ENCODE assay signal across 8 cellular contexts in the genomic region with DNA sequence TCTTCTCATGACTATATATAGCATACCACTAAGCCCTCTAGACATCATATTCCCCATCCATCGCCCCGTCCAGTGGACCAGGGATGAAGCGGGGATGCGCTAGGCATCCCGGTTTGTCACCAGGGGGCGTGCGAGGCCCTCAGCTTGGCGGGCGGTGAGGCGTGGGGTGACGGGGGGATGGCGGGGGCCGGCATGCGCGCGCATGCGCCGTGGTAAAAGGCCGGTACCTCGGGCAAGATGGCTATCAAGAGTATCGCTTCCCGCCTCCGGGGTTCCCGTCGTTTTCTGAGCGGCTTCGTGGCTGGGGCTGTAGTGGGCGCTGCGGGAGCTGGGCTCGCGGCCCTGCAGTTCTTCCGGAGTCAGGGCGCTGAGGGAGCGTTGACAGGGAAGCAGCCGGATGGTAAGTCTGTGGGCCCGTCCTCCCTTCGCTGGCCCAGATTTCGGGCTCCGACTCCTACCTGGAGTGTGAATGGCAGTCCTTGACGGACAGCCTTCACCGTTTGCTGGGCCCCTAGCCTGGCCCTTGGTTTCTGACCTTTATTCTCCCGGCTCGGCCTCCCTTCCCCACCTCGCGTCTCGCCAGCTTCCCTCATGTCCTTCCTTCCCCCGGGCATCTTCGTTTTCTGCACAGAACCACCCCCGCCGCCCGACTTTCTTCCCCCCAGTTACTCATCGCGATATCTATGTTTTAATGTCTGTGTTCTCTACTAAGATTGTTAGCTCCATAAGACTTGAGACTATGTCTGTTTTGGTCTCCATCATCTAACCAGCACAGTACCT. TPM values are rescaled to one million over a fixed set of nuclear protein-coding genes. Genes with fewer than 3 reads are reported as not detected.
DNase-seq lines count a peak whose midpoint lies in the region; ATAC-seq and TF ChIP-seq lines count a peak whose summit lies in the region.

A gene with protein sequence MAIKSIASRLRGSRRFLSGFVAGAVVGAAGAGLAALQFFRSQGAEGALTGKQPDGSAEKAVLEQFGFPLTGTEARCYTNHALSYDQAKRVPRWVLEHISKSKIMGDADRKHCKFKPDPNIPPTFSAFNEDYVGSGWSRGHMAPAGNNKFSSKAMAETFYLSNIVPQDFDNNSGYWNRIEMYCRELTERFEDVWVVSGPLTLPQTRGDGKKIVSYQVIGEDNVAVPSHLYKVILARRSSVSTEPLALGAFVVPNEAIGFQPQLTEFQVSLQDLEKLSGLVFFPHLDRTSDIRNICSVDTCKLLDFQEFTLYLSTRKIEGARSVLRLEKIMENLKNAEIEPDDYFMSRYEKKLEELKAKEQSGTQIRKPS (plus strand): TSS at position 210 of the 780 bp plus-strand sequence. CDS start 28 bp downstream, at position 238.

- TF ChIP-seq POLR2A in ovary (IDR thresholded peaks at IDR 0.05) (no peak), thyroid gland (IDR thresholded peaks at IDR 0.05) (peak in 1 of 2 donors; percentile 46)

- DNase-seq in GM12865 (ENCODE audit: low read depth) (peak; percentile 96), NCI-H1105 treated with DMSO at 0.1 percent for 48 hours (lab: John Stamatoyannopoulos, UW) (peak; percentile 76), SKM-1 treated with dmso at 0.1 percent for 144 hours (lab: John Stamatoyannopoulos, UW; ENCODE audit: unreplicated experiment) (peak; percentile 83), head of caudate nucleus (peak; percentile 81 to 99 (median 96)), ovary (peak; percentile 92 to 97 (median 95)), thyroid gland (peak; percentile 90 to 95)

- H3K4me1 ChIP-seq in ovary (ENCODE audit: insufficient read depth) (no peaks in the 10 kb centered on the region), thyroid gland (peaks cover 0 to 4% of the 10 kb centered on the region in 2 donors)

- intact Hi-C loops in head of caudate nucleus (cut with DNase I) = loop anchor here (5.0 to 10.0 kb wide), 2 partner anchors 149 to 158 kb away; partner anchors contain the start of gene XYLB
- intact Hi-C loops in ovary (cut with DNase I) = no loop called here
- intact Hi-C loops in thyroid gland (cut with DNase I) = no loop called here

- H3K9me3 Mint-ChIP-seq in activated naive CD8-positive, alpha-beta T cell (ENCODE audit: low read depth) = no peaks in the 10 kb centered on the region

- peaks cover 22% of the 10 kb centered on the region for H3K4me1 Mint-ChIP-seq in activated naive CD8-positive, alpha-beta T cell (ENCODE audit: low read depth)

- 1% methylated on average over 52 to 53 of the region's 53 CpGs for WGBS in ovary, 3 donors
- 1% methylated on average over 22 to 28 of the region's 53 CpGs for WGBS in thyroid gland, 2 donors

- H3K4me3 Mint-ChIP-seq in activated naive CD8-positive, alpha-beta T cell = peak within 1 kb of the TSS; percentile 98

- H3K27me3 ChIP-seq in ovary = no peaks in the 10 kb centered on the region
- no peaks in the 10 kb centered on the region for H3K27me3 ChIP-seq in thyroid gland

- TF ChIP-seq EP300 in ovary (IDR thresholded peaks at IDR 0.05) = no peak

- H3K9me3 ChIP-seq in ovary (no peaks in the 10 kb centered on the region), thyroid gland (no peaks in the 10 kb centered on the region)

- TF ChIP-seq CTCF in GM12865 (IDR thresholded peaks at IDR 0.05; ENCODE audit: insufficient read depth, low read depth, low read length, missing control alignments) (peak; percentile 94), ovary (IDR thresholded peaks at IDR 0.05) (peak; percentile 75 to 95 (median 80)), thyroid gland (IDR thresholded peaks at IDR 0.05) (peak; percentile 54 to 94 (median 76))

- H3K36me3 ChIP-seq in ovary = no peaks in the 10 kb centered on the region
- no peaks in the 10 kb centered on the region for H3K36me3 ChIP-seq in thyroid gland

- no peaks in the 10 kb centered on the region for H3K27me3 Mint-ChIP-seq in activated naive CD8-positive, alpha-beta T cell

- H3K4me3 ChIP-seq in GM12865 (ENCODE audit: low read depth, low read length) (peak within 1 kb of the TSS; percentile 78), ovary (peak within 1 kb of the TSS; percentile 64), thyroid gland (replicated peaks in 1 of 3) (peak within 1 kb of the TSS; percentile 46 to 73 (median 51))

- H3K27ac Mint-ChIP-seq in activated naive CD8-positive, alpha-beta T cell = peak within 1 kb of the TSS; percentile 92

- ATAC-seq in HG02642 (IDR thresholded peaks at IDR 0.05; ENCODE audit: poor library complexity, unreplicated experiment) = peak; percentile 93

- H3K27ac ChIP-seq in ovary (peak within 1 kb of the TSS; percentile 25 to 55), thyroid gland (peak within 1 kb of the TSS in 2 of 3 donors; percentile 57 to 73)

- H3K36me3 Mint-ChIP-seq in activated naive CD8-positive, alpha-beta T cell = peaks cover 5% of the 10 kb centered on the region

RNA-seq across cellular contexts. Expression of the gene that starts here (rescaled TPM):
- total RNA-seq in ovary = 10 to 100 TPM in 1 of 7 donors, 1 to 10 TPM in 6; 7.7 to 14.8 (median 9.0) TPM
- 10 to 100 TPM in 1 of 2 donors, 1 to 10 TPM in 1; 5.4 to 12.6 TPM for polyA plus RNA-seq in ovary
- total RNA-seq in thyroid gland = 10 to 100 TPM in 3 of 4 donors, 1 to 10 TPM in 1; 7.6 to 17.6 (median 14.1) TPM

Comparison
In these comparisons a context has a peak if more than half of its experiments do, and no peak if none do; other contexts are left out.
1. Peak in every context shown above with its lines: DNase-seq, ATAC-seq, H3K4me3 ChIP-seq and H3K27ac ChIP-seq.